In the genomic region with DNA sequence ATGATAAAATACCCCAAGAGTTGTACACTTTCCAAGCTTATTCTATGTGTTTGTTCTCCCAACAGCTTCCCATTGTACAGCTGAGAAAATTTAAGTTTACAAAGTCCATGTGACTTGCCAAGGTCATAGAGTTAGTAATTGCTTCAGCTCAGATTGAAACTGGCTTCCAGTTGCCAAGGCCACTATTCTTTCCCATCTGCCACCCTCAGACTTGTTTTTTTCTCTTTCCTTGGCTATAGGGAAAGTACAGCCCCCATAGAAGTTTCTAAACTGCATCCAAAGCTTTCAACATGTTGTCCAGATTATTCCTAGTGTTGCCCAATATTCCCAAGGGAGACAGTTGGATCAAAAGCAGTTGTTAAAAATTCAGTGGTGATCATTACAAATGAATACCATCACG, we compare ENCODE assay signal across 11 cellular contexts. TPM values are rescaled to one million over a fixed set of nuclear protein-coding genes. Genes with fewer than 3 reads are reported as not detected.
A peak's percentile ranks its signal among the peaks of the same experiment; 100 is the strongest.
DNase-seq lines count a peak whose midpoint lies in the region; ATAC-seq and TF ChIP-seq lines count a peak whose summit lies in the region.
"Had no signal": no experiment of that assay in that cellular context is flagged by ENCODE, and none has a peak within 500 bp of the region (broad histone marks: within the 10 kb centered on the region; RNA-seq: fewer than 3 reads in every experiment).

No MANE protein-coding gene starts in this region.

- H3K36me3 ChIP-seq in ascending aorta, result no peaks in the 10 kb centered on the region

- TF ChIP-seq CTCF in CD4-positive, alpha-beta T cell (IDR thresholded peaks at IDR 0.05), result no peak
- TF ChIP-seq CTCF in nephron (IDR thresholded peaks at IDR 0.05; ENCODE audit: unreplicated experiment in 3 of 3), result no peak
- no peak for TF ChIP-seq CTCF in ascending aorta (IDR thresholded peaks at IDR 0.05)

- intact Hi-C loops in CD4-positive, alpha-beta T cell (cut with DNase I, micrococcal nuclease), result loop anchor here in 1 of 2 experiments (2.0 kb wide), 1 partner anchor 15 kb away; no protein-coding TSS in a partner anchor
- intact Hi-C loops in ascending aorta (cut with DNase I), result no loop called here

- CTCF ChIA-PET in CD4-positive, alpha-beta T cell (lab: Charles Lee), result no interaction called here

- H3K9me3 ChIP-seq in CD4-positive, alpha-beta T cell (ENCODE audit: control insufficient read depth, low read length), result no peaks in the 10 kb centered on the region
- H3K9me3 ChIP-seq in ascending aorta, result no peaks in the 10 kb centered on the region

- H3K9me3 Mint-ChIP-seq in CD4-positive, alpha-beta T cell, result no peaks in the 10 kb centered on the region
- H3K9me3 Mint-ChIP-seq in central memory CD8-positive, alpha-beta T cell, result no peaks in the 10 kb centered on the region
- peaks cover 2% of the 10 kb centered on the region for H3K9me3 Mint-ChIP-seq in nephron

- H3K27ac Mint-ChIP-seq in CD4-positive, alpha-beta T cell, result peak overlapping the region; percentile 33
- peak overlapping the region; percentile 78 for H3K27ac Mint-ChIP-seq in central memory CD8-positive, alpha-beta T cell (ENCODE audit: low read depth)
- peak overlapping the region in 2 of 3 experiments; percentile 51 to 73 for H3K27ac Mint-ChIP-seq in nephron

- peaks cover 0 to 4% of the 10 kb centered on the region in 2 donors for H3K4me1 ChIP-seq in ascending aorta

- H3K4me3 Mint-ChIP-seq in CD4-positive, alpha-beta T cell, result peak overlapping the region; percentile 16
- H3K4me3 Mint-ChIP-seq in central memory CD8-positive, alpha-beta T cell, result no peak overlapping the region
- no peak overlapping the region for H3K4me3 Mint-ChIP-seq in nephron

- H3K27me3 Mint-ChIP-seq in CD4-positive, alpha-beta T cell, result no peaks in the 10 kb centered on the region
- no peaks in the 10 kb centered on the region for H3K27me3 Mint-ChIP-seq in central memory CD8-positive, alpha-beta T cell
- H3K27me3 Mint-ChIP-seq in nephron (ENCODE audit: low read depth), result no peaks in the 10 kb centered on the region

- no peak overlapping the region for H3K4me3 ChIP-seq in ascending aorta

- ATAC-seq in CD4-positive, alpha-beta T cell (ENCODE audit: poor library complexity), result no peak
- ATAC-seq in central memory CD8-positive, alpha-beta T cell (replicated peaks; ENCODE audit: extremely low read depth, poor library complexity, severe bottlenecking), result no peak
- ATAC-seq in GM18873 (IDR thresholded peaks at IDR 0.05; ENCODE audit: low FRiP score, unreplicated experiment) (no peak), GM21723 (IDR thresholded peaks at IDR 0.05; ENCODE audit: unreplicated experiment) (no peak)

- peaks cover 44% of the 10 kb centered on the region for H3K4me1 Mint-ChIP-seq in CD4-positive, alpha-beta T cell (ENCODE audit: low read depth)
- H3K4me1 Mint-ChIP-seq in central memory CD8-positive, alpha-beta T cell, result peaks cover 45% of the 10 kb centered on the region
- peaks cover 9% of the 10 kb centered on the region for H3K4me1 Mint-ChIP-seq in nephron

- H3K27me3 ChIP-seq in CD4-positive, alpha-beta T cell (ENCODE audit: control insufficient read depth, insufficient read depth, low read length), result no peaks in the 10 kb centered on the region
- H3K27me3 ChIP-seq in ascending aorta, result no peaks in the 10 kb centered on the region
- H3K27me3 ChIP-seq: foreskin keratinocyte had no signal

- POLR2A ChIA-PET in CD4-positive, alpha-beta T cell (lab: Charles Lee), result no interaction called here

- no peak for DNase-seq in CD4-positive, alpha-beta T cell
- DNase-seq in LHCN-M2 (ENCODE audit: low read depth) (peak; percentile 45), NCI-H1092 treated with DMSO at 0.1 percent for 48 hours (lab: John Stamatoyannopoulos, UW) (no peak), ascending aorta (ENCODE audit: low spot score in 2 of 2) (no peak)
- no peak for DNase-seq in central memory CD8-positive, alpha-beta T cell (ENCODE audit: low spot score in 2 of 2)
- DNase-seq: NCI-H1436 had no signal

- peaks cover 29% of the 10 kb centered on the region for H3K36me3 Mint-ChIP-seq in CD4-positive, alpha-beta T cell (ENCODE audit: low read depth)
- H3K36me3 Mint-ChIP-seq in central memory CD8-positive, alpha-beta T cell (ENCODE audit: insufficient read depth), result no peaks in the 10 kb centered on the region
- no peaks in the 10 kb centered on the region for H3K36me3 Mint-ChIP-seq in nephron (ENCODE audit: low read depth)

- no peak overlapping the region for H3K27ac ChIP-seq in CD4-positive, alpha-beta T cell (ENCODE audit: low read depth, low read length)
- no peak overlapping the region for H3K27ac ChIP-seq in ascending aorta

RNA-seq across cellular contexts. Expression of gene TNFSF8, which starts 34.8 kb away (rescaled TPM):
- 10 to 100 TPM; 70.9 to 71.6 TPM for total RNA-seq in CD4-positive, alpha-beta T cell
- total RNA-seq in LHCN-M2 (2014; rRNA removed) (not detected in 2 replicates), ascending aorta (0.96 TPM)
- not detected for polyA plus RNA-seq in LHCN-M2 (2012)
- total RNA-seq: foreskin keratinocyte, HT-29 had no signal
- polyA plus RNA-seq: foreskin keratinocyte had no signal

Comparison
In these comparisons a context has a peak if more than half of its experiments do, and no peak if none do; other contexts are left out.
1. RNA of gene TNFSF8, which starts 34.8 kb away (total RNA-seq): 70.9 to 71.6 TPM in CD4-positive, alpha-beta T cell; 0.96 TPM in ascending aorta (single experiment) and not detected in LHCN-M2; every median in the first group is over 10 times any median in the second.
2. Peak in every context shown above with its lines, with median percentiles within 50 percentile points of each other: H3K27ac Mint-ChIP-seq.